In genomic region chr10:89481662-89482061, GRCh38 we compare ENCODE assay signal across 9 cellular contexts. TPM values are rescaled to one million over a fixed set of nuclear protein-coding genes. Genes with fewer than 3 reads are reported as not detected.
A peak's percentile ranks its signal among the peaks of the same experiment; 100 is the strongest.
DNase-seq lines count a peak whose midpoint lies in the region; ATAC-seq, FAIRE-seq and TF ChIP-seq lines count a peak whose summit lies in the region.
"Had no signal": no experiment of that assay in that cellular context is flagged by ENCODE, and none has a peak within 500 bp of the region (broad histone marks: within the 10 kb centered on the region; RNA-seq: fewer than 3 reads in every experiment).

No MANE protein-coding gene starts in this region.

- H3K9me3 ChIP-seq in kidney (ENCODE audit: control insufficient read depth in 1 of 2, low read length in 2 of 2) (no peaks in the 10 kb centered on the region), testis (no peaks in the 10 kb centered on the region)

- H3K27ac ChIP-seq in kidney (ENCODE audit: low read depth in 2 of 2, low read length in 2 of 2) (peak overlapping the region; percentile 55 to 87), testis (peak overlapping the region; percentile 54 to 77)

- no peak for TF ChIP-seq CTCF in cardiac fibroblast (IDR thresholded peaks at IDR 0.05; ENCODE audit: low read depth, low read length)
- TF ChIP-seq CTCF in kidney (IDR thresholded peaks at IDR 0.05; ENCODE audit: borderline replicate concordance, extremely low read depth, insufficient read depth), result no peak
- TF ChIP-seq CTCF in testis (IDR thresholded peaks at IDR 0.05), result no peak

- H3K4me3 ChIP-seq in cardiac fibroblast (replicated peaks in 1 of 2; ENCODE audit: low read depth in 2 of 2, low read length in 2 of 2) (no peak overlapping the region), kidney (ENCODE audit: low read length in 2 of 2) (no peak overlapping the region), testis (no peak overlapping the region)

- H3K36me3 ChIP-seq in kidney (ENCODE audit: control insufficient read depth in 1 of 2, insufficient read depth in 2 of 2, low read length in 2 of 2) (peaks cover 0 to 12% of the 10 kb centered on the region in 2 donors), testis (ENCODE audit: low read depth, missing control alignments) (no peaks in the 10 kb centered on the region)

- no peak for ATAC-seq in GM21360 (IDR thresholded peaks at IDR 0.05; ENCODE audit: unreplicated experiment)

- FAIRE-seq in kidney (lab: Jason Lieb, UNC), result peak; percentile 90

- no peak for TF ChIP-seq POLR2A in testis (IDR thresholded peaks at IDR 0.05)

- DNase-seq in HPDE6-E6E7 (ENCODE audit: extremely low spot score) (peak; percentile 27), cardiac fibroblast (ENCODE audit: low read depth in 2 of 2) (peak; percentile 97 to 98), kidney (no peak), testis (no peak), KBM-7 (no peak), D341Med (ENCODE audit: low spot score) (no peak)
- no peak for DNase-seq in effector CD4-positive, alpha-beta T cell

- no peaks in the 10 kb centered on the region for H3K27me3 ChIP-seq in testis

- H3K9ac ChIP-seq in kidney (ENCODE audit: low read length in 2 of 2), result peak overlapping the region in 1 of 2 donors; percentile 20

- 29 to 50% methylated on average over 3 of the region's 3 CpGs for WGBS in testis, 2 donors

- in situ Hi-C loops in KBM-7 (cut with MboI; ENCODE audit: low pct_unique_long_range_greater_than_20kb, low sequenced_read_pairs), result no loop called here

- intact Hi-C loops in kidney (cut with DNase I) (no loop called here), testis (cut with DNase I; ENCODE audit: low total_unique reads) (no loop called here)

- H3K4me1 ChIP-seq in kidney (ENCODE audit: control insufficient read depth in 1 of 2, insufficient read depth in 1 of 2, low read depth in 1 of 2, low read length in 2 of 2) (peaks cover 12 to 31% of the 10 kb centered on the region in 2 donors), testis (peaks cover 38% of the 10 kb centered on the region)

RNA-seq across cellular contexts. Expression of gene SLC16A12, which starts 53.7 kb away (rescaled TPM):
- 38.8 TPM for total RNA-seq in kidney
- polyA plus RNA-seq in kidney (ENCODE audit: insufficient read depth, low read depth, low replicate concordance), result 19.0 TPM
- 1 to 10 TPM; 1.9 to 6.0 TPM for total RNA-seq in testis
- polyA plus RNA-seq in testis (ENCODE audit: insufficient read depth, low read depth, low replicate concordance), result 2.8 TPM
- total RNA-seq: G401 had no signal

Comparison
In these comparisons a context has a peak if more than half of its experiments do, and no peak if none do; other contexts are left out.
1. DNase-seq: peak in HPDE6-E6E7 (single experiment) and cardiac fibroblast (2 of 2); none in kidney (single experiment), testis (single experiment), KBM-7 (single experiment), effector CD4-positive, alpha-beta T cell (single experiment) and D341Med (single experiment).